ENCODE assay signal across 1 cellular context in the genomic region with DNA sequence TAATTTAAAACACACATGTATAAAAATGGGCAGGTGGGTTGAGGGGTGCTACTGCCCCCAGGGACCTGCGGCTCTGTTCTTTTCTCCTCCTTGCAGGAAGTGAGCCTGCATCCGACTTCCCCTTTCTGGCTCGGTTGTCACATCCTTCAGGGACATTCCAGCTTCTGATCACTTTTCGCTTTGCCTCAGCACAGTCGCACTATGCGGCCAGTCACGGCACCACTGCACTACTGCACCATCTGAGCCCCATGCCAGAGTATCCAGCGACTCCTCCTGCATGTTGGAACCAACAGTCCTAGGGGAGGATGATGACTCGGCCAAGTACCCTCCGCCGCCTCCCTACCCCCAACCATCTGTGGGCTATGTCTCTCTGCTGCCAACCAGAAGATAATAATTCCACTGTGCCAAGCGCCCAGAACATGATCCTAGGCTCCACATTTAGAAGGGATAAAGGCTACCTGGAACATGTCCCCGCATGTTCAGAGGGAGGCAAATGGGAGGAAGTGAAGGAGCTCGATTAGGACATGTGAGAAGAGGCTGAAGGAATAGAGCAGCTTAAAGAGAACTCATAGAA.
TF ChIP-seq lines count a peak whose summit lies in the region.

No MANE protein-coding gene starts in this region.

TF ChIP-seq in GM12878, 131 proteins besides CTCF, POLR2A, EP300 and RAD21 (continued from another document):
- TF ChIP-seq, protein P1, sequence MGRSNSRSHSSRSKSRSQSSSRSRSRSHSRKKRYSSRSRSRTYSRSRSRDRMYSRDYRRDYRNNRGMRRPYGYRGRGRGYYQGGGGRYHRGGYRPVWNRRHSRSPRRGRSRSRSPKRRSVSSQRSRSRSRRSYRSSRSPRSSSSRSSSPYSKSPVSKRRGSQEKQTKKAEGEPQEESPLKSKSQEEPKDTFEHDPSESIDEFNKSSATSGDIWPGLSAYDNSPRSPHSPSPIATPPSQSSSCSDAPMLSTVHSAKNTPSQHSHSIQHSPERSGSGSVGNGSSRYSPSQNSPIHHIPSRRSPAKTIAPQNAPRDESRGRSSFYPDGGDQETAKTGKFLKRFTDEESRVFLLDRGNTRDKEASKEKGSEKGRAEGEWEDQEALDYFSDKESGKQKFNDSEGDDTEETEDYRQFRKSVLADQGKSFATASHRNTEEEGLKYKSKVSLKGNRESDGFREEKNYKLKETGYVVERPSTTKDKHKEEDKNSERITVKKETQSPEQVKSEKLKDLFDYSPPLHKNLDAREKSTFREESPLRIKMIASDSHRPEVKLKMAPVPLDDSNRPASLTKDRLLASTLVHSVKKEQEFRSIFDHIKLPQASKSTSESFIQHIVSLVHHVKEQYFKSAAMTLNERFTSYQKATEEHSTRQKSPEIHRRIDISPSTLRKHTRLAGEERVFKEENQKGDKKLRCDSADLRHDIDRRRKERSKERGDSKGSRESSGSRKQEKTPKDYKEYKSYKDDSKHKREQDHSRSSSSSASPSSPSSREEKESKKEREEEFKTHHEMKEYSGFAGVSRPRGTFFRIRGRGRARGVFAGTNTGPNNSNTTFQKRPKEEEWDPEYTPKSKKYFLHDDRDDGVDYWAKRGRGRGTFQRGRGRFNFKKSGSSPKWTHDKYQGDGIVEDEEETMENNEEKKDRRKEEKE (IDR thresholded peaks at IDR 0.05), result no peak
- TF ChIP-seq TBL1XR1 (IDR thresholded peaks at IDR 0.05; ENCODE audit: low read depth, low read length) (peak; percentile 11; the same call in 1 of the 2 replicates), RFX5 (IDR thresholded peaks at IDR 0.05; ENCODE audit: low read depth, low read length) (no peak), NR2F1 (conservative IDR thresholded peaks at IDR 0.05) (no peak), SMAD5 (IDR thresholded peaks at IDR 0.05; ENCODE audit: low read depth) (peak; percentile 83; the same call in 1 of the 2 replicates), CBFB (IDR thresholded peaks at IDR 0.05; ENCODE audit: low read depth) (peak; percentile 42; the same call in 1 of the 2 replicates), JUND (IDR thresholded peaks at IDR 0.05; ENCODE audit: low read depth, low read length) (0 out of 2 replicates have a peak, but pooled peaks have one; percentile 12), RBBP5 (conservative IDR thresholded peaks at IDR 0.05) (no peak), ZNF24 (IDR thresholded peaks at IDR 0.05) (no peak), POU2F2 (IDR thresholded peaks at IDR 0.05; ENCODE audit: borderline replicate concordance, low read depth, low read length) (peak; percentile 90; the same call in 2 of the 3 replicates), ZZZ3 (IDR thresholded peaks at IDR 0.05; ENCODE audit: control insufficient read depth, insufficient read length, low read depth) (no peak), ZNF217 (IDR thresholded peaks at IDR 0.05) (0 out of 2 replicates have a peak, but pooled peaks have one; percentile 16)
- TF ChIP-seq, protein P2, sequence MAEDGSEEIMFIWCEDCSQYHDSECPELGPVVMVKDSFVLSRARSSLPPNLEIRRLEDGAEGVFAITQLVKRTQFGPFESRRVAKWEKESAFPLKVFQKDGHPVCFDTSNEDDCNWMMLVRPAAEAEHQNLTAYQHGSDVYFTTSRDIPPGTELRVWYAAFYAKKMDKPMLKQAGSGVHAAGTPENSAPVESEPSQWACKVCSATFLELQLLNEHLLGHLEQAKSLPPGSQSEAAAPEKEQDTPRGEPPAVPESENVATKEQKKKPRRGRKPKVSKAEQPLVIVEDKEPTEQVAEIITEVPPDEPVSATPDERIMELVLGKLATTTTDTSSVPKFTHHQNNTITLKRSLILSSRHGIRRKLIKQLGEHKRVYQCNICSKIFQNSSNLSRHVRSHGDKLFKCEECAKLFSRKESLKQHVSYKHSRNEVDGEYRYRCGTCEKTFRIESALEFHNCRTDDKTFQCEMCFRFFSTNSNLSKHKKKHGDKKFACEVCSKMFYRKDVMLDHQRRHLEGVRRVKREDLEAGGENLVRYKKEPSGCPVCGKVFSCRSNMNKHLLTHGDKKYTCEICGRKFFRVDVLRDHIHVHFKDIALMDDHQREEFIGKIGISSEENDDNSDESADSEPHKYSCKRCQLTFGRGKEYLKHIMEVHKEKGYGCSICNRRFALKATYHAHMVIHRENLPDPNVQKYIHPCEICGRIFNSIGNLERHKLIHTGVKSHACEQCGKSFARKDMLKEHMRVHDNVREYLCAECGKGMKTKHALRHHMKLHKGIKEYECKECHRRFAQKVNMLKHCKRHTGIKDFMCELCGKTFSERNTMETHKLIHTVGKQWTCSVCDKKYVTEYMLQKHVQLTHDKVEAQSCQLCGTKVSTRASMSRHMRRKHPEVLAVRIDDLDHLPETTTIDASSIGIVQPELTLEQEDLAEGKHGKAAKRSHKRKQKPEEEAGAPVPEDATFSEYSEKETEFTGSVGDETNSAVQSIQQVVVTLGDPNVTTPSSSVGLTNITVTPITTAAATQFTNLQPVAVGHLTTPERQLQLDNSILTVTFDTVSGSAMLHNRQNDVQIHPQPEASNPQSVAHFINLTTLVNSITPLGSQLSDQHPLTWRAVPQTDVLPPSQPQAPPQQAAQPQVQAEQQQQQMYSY (CRISPR knock-in tag; IDR thresholded peaks at IDR 0.05), result no peak
- TF ChIP-seq, protein P3, sequence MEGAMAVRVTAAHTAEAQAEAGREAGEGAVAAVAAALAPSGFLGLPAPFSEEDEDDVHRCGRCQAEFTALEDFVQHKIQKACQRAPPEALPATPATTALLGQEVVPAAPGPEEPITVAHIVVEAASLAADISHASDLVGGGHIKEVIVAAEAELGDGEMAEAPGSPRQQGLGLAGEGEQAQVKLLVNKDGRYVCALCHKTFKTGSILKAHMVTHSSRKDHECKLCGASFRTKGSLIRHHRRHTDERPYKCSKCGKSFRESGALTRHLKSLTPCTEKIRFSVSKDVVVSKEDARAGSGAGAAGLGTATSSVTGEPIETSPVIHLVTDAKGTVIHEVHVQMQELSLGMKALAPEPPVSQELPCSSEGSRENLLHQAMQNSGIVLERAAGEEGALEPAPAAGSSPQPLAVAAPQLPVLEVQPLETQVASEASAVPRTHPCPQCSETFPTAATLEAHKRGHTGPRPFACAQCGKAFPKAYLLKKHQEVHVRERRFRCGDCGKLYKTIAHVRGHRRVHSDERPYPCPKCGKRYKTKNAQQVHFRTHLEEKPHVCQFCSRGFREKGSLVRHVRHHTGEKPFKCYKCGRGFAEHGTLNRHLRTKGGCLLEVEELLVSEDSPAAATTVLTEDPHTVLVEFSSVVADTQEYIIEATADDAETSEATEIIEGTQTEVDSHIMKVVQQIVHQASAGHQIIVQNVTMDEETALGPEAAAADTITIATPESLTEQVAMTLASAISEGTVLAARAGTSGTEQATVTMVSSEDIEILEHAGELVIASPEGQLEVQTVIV (IDR thresholded peaks at IDR 0.05; ENCODE audit: borderline replicate concordance, partially characterized antibody), result no peak
- TF ChIP-seq, protein P4, sequence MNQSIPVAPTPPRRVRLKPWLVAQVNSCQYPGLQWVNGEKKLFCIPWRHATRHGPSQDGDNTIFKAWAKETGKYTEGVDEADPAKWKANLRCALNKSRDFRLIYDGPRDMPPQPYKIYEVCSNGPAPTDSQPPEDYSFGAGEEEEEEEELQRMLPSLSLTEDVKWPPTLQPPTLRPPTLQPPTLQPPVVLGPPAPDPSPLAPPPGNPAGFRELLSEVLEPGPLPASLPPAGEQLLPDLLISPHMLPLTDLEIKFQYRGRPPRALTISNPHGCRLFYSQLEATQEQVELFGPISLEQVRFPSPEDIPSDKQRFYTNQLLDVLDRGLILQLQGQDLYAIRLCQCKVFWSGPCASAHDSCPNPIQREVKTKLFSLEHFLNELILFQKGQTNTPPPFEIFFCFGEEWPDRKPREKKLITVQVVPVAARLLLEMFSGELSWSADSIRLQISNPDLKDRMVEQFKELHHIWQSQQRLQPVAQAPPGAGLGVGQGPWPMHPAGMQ (IDR thresholded peaks at IDR 0.05; ENCODE audit: borderline replicate concordance), result no peak
TF ChIP-seq in GM12878: peak in this region for 56.
